In genomic region chr15:45166792-45167630, GRCh38 we compare ENCODE assay signal across 1 cellular context.
TF ChIP-seq lines count a peak whose summit lies in the region.

No MANE protein-coding gene starts in this region.

TF ChIP-seq in HepG2, 621 proteins besides CTCF, POLR2A, EP300 and RAD21 (continued from another document and continues in another):
- no peak for TF ChIP-seq HMGXB3 (CRISPR knock-in tag; IDR thresholded peaks at IDR 0.05; ENCODE audit: borderline replicate concordance)
- TF ChIP-seq SP1 (IDR thresholded peaks at IDR 0.05), result no peak
- no peak for TF ChIP-seq SP1 (CRISPR knock-in tag; IDR thresholded peaks at IDR 0.05)
- no peak for TF ChIP-seq ZBTB38 (CRISPR knock-in tag; IDR thresholded peaks at IDR 0.05)
- no peak for TF ChIP-seq ZFP62 (CRISPR knock-in tag; IDR thresholded peaks at IDR 0.05)
- TF ChIP-seq RFX1 (IDR thresholded peaks at IDR 0.05), result no peak
- TF ChIP-seq ZBTB3 (CRISPR knock-in tag; IDR thresholded peaks at IDR 0.05; ENCODE audit: borderline replicate concordance, low read depth), result no peak
- TF ChIP-seq, protein P1, sequence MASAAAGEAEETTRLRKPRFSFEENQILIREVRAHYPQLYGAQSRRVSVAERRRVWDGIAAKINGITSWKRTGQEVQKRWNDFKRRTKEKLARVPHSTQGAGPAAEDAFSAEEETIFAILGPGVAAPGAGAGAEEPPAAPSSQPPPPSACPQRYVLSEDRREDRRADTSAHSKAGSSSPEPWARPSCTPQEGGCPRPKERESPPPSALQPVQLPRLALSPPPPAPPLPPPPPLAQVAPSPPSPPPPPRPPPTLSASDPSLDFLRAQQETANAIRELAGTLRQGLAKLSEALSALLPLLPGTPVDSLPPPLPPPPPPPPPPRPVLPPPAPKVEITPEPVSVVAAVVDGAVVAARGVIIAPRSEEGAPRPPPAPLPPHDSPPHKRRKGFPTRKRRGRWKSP (CRISPR knock-in tag; IDR thresholded peaks at IDR 0.05), result no peak
- TF ChIP-seq, protein P2, sequence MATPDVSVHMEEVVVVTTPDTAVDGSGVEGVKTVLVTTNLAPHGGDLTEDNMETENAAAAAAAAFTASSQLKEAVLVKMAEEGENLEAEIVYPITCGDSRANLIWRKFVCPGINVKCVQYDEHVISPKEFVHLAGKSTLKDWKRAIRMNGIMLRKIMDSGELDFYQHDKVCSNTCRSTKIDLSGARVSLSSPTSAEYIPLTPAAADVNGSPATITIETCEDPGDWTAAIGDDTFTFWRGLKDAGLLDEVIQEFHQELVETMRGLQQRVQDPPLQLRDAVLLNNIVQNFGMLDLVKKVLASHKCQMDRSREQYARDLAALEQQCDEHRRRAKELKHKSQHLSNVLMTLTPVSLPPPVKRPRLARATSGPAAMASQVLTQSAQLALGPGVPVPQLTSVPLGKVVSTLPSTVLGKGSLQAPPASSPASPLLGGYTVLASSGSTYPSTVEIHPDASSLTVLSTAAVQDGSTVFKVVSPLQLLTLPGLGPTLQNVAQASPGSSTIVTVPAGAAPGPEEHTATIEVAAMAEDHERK (CRISPR knock-in tag; IDR thresholded peaks at IDR 0.05; ENCODE audit: low read depth), result no peak
- no peak for TF ChIP-seq SIN3B (IDR thresholded peaks at IDR 0.05; ENCODE audit: low read length)
- TF ChIP-seq, protein P3, sequence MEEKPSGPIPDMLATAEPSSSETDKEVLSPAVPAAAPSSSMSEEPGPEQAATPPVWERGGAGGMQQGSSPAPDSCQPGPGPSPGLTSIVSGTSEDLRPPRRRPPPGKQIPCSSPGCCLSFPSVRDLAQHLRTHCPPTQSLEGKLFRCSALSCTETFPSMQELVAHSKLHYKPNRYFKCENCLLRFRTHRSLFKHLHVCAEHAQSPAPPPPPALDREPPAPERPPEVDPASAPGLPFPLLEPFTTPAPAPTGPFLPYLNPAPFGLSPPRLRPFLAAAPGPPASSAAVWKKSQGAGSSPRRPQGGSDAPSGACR (CRISPR knock-in tag; IDR thresholded peaks at IDR 0.05), result no peak
- no peak; the same call in 1 of the 2 replicates for TF ChIP-seq HES4 (CRISPR knock-in tag; IDR thresholded peaks at IDR 0.05; ENCODE audit: borderline replicate concordance)
- no peak for TF ChIP-seq CC2D1A (CRISPR knock-in tag; IDR thresholded peaks at IDR 0.05)
- TF ChIP-seq ZNF713 (CRISPR knock-in tag; IDR thresholded peaks at IDR 0.05), result no peak
- no peak for TF ChIP-seq GATAD1 (CRISPR knock-in tag; IDR thresholded peaks at IDR 0.05)
- no peak for TF ChIP-seq ZNF556 (CRISPR knock-in tag; IDR thresholded peaks at IDR 0.05; ENCODE audit: borderline replicate concordance)
- no peak for TF ChIP-seq SSRP1 (CRISPR knock-in tag; IDR thresholded peaks at IDR 0.05)
- TF ChIP-seq ZNF263 (CRISPR knock-in tag; IDR thresholded peaks at IDR 0.05), result no peak
- TF ChIP-seq TFAP4 (IDR thresholded peaks at IDR 0.05; ENCODE audit: borderline replicate concordance, low read depth), result no peak
- no peak for TF ChIP-seq FOXM1 (CRISPR knock-in tag; IDR thresholded peaks at IDR 0.05)
- no peak for TF ChIP-seq KDM1A (CRISPR knock-in tag; IDR thresholded peaks at IDR 0.05)
- no peak for TF ChIP-seq ZNF33A (CRISPR knock-in tag; IDR thresholded peaks at IDR 0.05; ENCODE audit: borderline replicate concordance)
- peak; percentile 50; the same call in 1 of the 2 replicates for TF ChIP-seq PATZ1 (CRISPR knock-in tag; IDR thresholded peaks at IDR 0.05)
- TF ChIP-seq MTA1 (CRISPR knock-in tag; IDR thresholded peaks at IDR 0.05; ENCODE audit: borderline replicate concordance), result peak; percentile 56; the same call in 1 of the 2 replicates
- TF ChIP-seq PHF8 (CRISPR knock-in tag; IDR thresholded peaks at IDR 0.05), result peak; percentile 66
- no peak for TF ChIP-seq ZNF792 (CRISPR knock-in tag; IDR thresholded peaks at IDR 0.05)
- TF ChIP-seq DMTF1 (CRISPR knock-in tag; IDR thresholded peaks at IDR 0.05), result no peak
- TF ChIP-seq SPEN (CRISPR knock-in tag; IDR thresholded peaks at IDR 0.05; ENCODE audit: low read depth), result no peak; the same call in 1 of the 2 replicates
- TF ChIP-seq MXI1 (IDR thresholded peaks at IDR 0.05; ENCODE audit: borderline replicate concordance, low read depth, low read length), result no peak
- 0 out of 2 replicates have a peak, but pooled peaks have one; percentile 18 for TF ChIP-seq BRD4 (CRISPR knock-in tag; IDR thresholded peaks at IDR 0.05)
- TF ChIP-seq ZBTB39 (CRISPR knock-in tag; IDR thresholded peaks at IDR 0.05), result no peak
- no peak for TF ChIP-seq THAP7 (CRISPR knock-in tag; IDR thresholded peaks at IDR 0.05)
- TF ChIP-seq ASH2L (IDR thresholded peaks at IDR 0.05; ENCODE audit: insufficient read length, low read depth, low read length), result peak; percentile 43
- no peak for TF ChIP-seq POLR2AphosphoS2 (IDR thresholded peaks at IDR 0.05; ENCODE audit: low read depth, low read length)
- no peak for TF ChIP-seq ZNF644 (CRISPR knock-in tag; IDR thresholded peaks at IDR 0.05; ENCODE audit: low read depth)
- TF ChIP-seq, protein P4, sequence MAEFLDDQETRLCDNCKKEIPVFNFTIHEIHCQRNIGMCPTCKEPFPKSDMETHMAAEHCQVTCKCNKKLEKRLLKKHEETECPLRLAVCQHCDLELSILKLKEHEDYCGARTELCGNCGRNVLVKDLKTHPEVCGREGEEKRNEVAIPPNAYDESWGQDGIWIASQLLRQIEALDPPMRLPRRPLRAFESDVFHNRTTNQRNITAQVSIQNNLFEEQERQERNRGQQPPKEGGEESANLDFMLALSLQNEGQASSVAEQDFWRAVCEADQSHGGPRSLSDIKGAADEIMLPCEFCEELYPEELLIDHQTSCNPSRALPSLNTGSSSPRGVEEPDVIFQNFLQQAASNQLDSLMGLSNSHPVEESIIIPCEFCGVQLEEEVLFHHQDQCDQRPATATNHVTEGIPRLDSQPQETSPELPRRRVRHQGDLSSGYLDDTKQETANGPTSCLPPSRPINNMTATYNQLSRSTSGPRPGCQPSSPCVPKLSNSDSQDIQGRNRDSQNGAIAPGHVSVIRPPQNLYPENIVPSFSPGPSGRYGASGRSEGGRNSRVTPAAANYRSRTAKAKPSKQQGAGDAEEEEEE (CRISPR knock-in tag; IDR thresholded peaks at IDR 0.05; ENCODE audit: borderline replicate concordance), result no peak
- no peak for TF ChIP-seq ZNF3 (CRISPR knock-in tag; IDR thresholded peaks at IDR 0.05)
- no peak for TF ChIP-seq LBX2 (CRISPR knock-in tag; IDR thresholded peaks at IDR 0.05; ENCODE audit: borderline replicate concordance)
- TF ChIP-seq IRF1 (CRISPR knock-in tag; IDR thresholded peaks at IDR 0.05; ENCODE audit: low read depth), result no peak
- no peak for TF ChIP-seq ZNF839 (CRISPR knock-in tag; IDR thresholded peaks at IDR 0.05; ENCODE audit: borderline replicate concordance)
- no peak for TF ChIP-seq NFATC3 (CRISPR knock-in tag; IDR thresholded peaks at IDR 0.05)
- no peak for TF ChIP-seq ONECUT2 (CRISPR knock-in tag; IDR thresholded peaks at IDR 0.05)
- TF ChIP-seq, protein P5, sequence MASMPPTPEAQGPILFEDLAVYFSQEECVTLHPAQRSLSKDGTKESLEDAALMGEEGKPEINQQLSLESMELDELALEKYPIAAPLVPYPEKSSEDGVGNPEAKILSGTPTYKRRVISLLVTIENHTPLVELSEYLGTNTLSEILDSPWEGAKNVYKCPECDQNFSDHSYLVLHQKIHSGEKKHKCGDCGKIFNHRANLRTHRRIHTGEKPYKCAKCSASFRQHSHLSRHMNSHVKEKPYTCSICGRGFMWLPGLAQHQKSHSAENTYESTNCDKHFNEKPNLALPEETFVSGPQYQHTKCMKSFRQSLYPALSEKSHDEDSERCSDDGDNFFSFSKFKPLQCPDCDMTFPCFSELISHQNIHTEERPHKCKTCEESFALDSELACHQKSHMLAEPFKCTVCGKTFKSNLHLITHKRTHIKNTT (CRISPR knock-in tag; IDR thresholded peaks at IDR 0.05), result no peak
- no peak for TF ChIP-seq ZBTB7B (CRISPR knock-in tag; IDR thresholded peaks at IDR 0.05)
